Comparison of ENCODE assay signal across 1 cellular context in genomic region chr2:239499989-239500914, GRCh38.
TF ChIP-seq lines count a peak whose summit lies in the region.

No MANE protein-coding gene starts in this region.

TF ChIP-seq in H1, 55 proteins besides CTCF, POLR2A, EP300 and RAD21:
- TF ChIP-seq ATF3 (IDR thresholded peaks at IDR 0.05; ENCODE audit: insufficient read depth, low read depth, low read length) = no peak
- TF ChIP-seq BRCA1 (IDR thresholded peaks at IDR 0.05; ENCODE audit: low read depth, low read length) = no peak
- no peak for TF ChIP-seq HDAC2 (IDR thresholded peaks at IDR 0.05; ENCODE audit: borderline replicate concordance in 1 of 2, low read depth in 2 of 2, low read length in 2 of 2)
- TF ChIP-seq GTF2F1 (IDR thresholded peaks at IDR 0.05; ENCODE audit: borderline replicate concordance, low read depth, low read length) = no peak
